ENCODE assay signal across 1 cellular context in the genomic region with DNA sequence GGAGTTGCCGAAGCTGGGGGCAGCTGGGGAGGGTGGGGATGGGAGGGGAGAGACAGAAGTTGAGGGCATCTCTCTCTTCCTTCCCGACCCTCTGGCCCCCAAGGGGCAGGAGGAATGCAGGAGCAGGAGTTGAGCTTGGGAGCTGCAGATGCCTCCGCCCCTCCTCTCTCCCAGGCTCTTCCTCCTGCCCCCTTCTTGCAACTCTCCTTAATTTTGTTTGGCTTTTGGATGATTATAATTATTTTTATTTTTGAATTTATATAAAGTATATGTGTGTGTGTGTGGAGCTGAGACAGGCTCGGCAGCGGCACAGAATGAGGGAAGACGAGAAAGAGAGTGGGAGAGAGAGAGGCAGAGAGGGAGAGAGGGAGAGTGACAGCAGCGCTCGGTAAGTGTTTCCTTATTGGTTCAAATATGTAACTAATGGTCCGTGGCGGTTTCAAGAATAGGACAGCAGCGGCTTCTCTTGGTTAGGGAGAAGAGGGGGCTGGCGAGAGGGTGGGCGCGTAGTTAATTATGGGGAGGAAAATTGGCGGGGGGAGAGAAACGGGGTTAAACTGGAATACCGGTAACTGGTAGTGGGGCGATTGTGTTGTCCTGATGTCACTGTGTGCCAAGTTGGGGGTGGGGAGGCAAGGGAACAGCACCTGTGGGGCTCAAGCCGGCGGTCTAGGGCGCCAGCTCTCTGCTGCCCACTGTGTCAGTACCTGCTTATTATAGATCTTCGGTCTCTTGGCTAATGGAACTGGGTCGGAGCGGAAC.
TF ChIP-seq lines count a peak whose summit lies in the region.

No MANE protein-coding gene starts in this region.

TF ChIP-seq in GM12878, 131 proteins besides CTCF, POLR2A, EP300 and RAD21:
- TF ChIP-seq REST (IDR thresholded peaks at IDR 0.05; ENCODE audit: low read depth, low read length), result no peak
- no peak for TF ChIP-seq BRCA1 (IDR thresholded peaks at IDR 0.05; ENCODE audit: low read depth, low read length)
- TF ChIP-seq, protein P1, sequence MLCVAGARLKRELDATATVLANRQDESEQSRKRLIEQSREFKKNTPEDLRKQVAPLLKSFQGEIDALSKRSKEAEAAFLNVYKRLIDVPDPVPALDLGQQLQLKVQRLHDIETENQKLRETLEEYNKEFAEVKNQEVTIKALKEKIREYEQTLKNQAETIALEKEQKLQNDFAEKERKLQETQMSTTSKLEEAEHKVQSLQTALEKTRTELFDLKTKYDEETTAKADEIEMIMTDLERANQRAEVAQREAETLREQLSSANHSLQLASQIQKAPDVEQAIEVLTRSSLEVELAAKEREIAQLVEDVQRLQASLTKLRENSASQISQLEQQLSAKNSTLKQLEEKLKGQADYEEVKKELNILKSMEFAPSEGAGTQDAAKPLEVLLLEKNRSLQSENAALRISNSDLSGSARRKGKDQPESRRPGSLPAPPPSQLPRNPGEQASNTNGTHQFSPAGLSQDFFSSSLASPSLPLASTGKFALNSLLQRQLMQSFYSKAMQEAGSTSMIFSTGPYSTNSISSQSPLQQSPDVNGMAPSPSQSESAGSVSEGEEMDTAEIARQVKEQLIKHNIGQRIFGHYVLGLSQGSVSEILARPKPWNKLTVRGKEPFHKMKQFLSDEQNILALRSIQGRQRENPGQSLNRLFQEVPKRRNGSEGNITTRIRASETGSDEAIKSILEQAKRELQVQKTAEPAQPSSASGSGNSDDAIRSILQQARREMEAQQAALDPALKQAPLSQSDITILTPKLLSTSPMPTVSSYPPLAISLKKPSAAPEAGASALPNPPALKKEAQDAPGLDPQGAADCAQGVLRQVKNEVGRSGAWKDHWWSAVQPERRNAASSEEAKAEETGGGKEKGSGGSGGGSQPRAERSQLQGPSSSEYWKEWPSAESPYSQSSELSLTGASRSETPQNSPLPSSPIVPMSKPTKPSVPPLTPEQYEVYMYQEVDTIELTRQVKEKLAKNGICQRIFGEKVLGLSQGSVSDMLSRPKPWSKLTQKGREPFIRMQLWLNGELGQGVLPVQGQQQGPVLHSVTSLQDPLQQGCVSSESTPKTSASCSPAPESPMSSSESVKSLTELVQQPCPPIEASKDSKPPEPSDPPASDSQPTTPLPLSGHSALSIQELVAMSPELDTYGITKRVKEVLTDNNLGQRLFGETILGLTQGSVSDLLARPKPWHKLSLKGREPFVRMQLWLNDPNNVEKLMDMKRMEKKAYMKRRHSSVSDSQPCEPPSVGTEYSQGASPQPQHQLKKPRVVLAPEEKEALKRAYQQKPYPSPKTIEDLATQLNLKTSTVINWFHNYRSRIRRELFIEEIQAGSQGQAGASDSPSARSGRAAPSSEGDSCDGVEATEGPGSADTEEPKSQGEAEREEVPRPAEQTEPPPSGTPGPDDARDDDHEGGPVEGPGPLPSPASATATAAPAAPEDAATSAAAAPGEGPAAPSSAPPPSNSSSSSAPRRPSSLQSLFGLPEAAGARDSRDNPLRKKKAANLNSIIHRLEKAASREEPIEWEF (IDR thresholded peaks at IDR 0.05; ENCODE audit: insufficient replicate concordance, low read depth, low read length), result no peak
- TF ChIP-seq CBX5 (IDR thresholded peaks at IDR 0.05; ENCODE audit: low read depth), result no peak
- TF ChIP-seq, protein P2, sequence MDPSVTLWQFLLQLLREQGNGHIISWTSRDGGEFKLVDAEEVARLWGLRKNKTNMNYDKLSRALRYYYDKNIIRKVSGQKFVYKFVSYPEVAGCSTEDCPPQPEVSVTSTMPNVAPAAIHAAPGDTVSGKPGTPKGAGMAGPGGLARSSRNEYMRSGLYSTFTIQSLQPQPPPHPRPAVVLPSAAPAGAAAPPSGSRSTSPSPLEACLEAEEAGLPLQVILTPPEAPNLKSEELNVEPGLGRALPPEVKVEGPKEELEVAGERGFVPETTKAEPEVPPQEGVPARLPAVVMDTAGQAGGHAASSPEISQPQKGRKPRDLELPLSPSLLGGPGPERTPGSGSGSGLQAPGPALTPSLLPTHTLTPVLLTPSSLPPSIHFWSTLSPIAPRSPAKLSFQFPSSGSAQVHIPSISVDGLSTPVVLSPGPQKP (IDR thresholded peaks at IDR 0.05; ENCODE audit: low read depth, low read length), result 0 out of 2 replicates have a peak, but pooled peaks have one; percentile 23
- peak; percentile 33; the same call in 1 of the 2 replicates for TF ChIP-seq BMI1 (IDR thresholded peaks at IDR 0.05; ENCODE audit: borderline replicate concordance)
- peak; percentile 75 for TF ChIP-seq PKNOX1 (IDR thresholded peaks at IDR 0.05)
- TF ChIP-seq MYB (IDR thresholded peaks at IDR 0.05; ENCODE audit: borderline replicate concordance, low read depth, low read length), result no peak
- no peak for TF ChIP-seq DPF2 (IDR thresholded peaks at IDR 0.05)
- no peak for TF ChIP-seq KAT2A (conservative IDR thresholded peaks at IDR 0.05; ENCODE audit: control insufficient read depth, low read depth, low read length)
- no peak for TF ChIP-seq MLLT1 (IDR thresholded peaks at IDR 0.05)
- TF ChIP-seq, protein P3, sequence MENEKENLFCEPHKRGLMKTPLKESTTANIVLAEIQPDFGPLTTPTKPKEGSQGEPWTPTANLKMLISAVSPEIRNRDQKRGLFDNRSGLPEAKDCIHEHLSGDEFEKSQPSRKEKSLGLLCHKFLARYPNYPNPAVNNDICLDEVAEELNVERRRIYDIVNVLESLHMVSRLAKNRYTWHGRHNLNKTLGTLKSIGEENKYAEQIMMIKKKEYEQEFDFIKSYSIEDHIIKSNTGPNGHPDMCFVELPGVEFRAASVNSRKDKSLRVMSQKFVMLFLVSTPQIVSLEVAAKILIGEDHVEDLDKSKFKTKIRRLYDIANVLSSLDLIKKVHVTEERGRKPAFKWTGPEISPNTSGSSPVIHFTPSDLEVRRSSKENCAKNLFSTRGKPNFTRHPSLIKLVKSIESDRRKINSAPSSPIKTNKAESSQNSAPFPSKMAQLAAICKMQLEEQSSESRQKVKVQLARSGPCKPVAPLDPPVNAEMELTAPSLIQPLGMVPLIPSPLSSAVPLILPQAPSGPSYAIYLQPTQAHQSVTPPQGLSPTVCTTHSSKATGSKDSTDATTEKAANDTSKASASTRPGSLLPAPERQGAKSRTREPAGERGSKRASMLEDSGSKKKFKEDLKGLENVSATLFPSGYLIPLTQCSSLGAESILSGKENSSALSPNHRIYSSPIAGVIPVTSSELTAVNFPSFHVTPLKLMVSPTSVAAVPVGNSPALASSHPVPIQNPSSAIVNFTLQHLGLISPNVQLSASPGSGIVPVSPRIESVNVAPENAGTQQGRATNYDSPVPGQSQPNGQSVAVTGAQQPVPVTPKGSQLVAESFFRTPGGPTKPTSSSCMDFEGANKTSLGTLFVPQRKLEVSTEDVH (IDR thresholded peaks at IDR 0.05; ENCODE audit: low read depth, partially characterized antibody), result no peak
- TF ChIP-seq NR2F1 (conservative IDR thresholded peaks at IDR 0.05), result no peak
- no peak for TF ChIP-seq HDAC2 (IDR thresholded peaks at IDR 0.05)
- 0 out of 2 replicates have a peak, but pooled peaks have one; percentile 18 for TF ChIP-seq NBN (IDR thresholded peaks at IDR 0.05)
